In genomic region chr17:3668279-3669084, GRCh38 we compare ENCODE assay signal across 1 cellular context.
A peak's percentile ranks its signal among the peaks of the same experiment; 100 is the strongest.
TF ChIP-seq lines count a peak whose summit lies in the region.

EMC6 (plus strand) TSS chr17:3668812; CDS start chr17:3669147, 335 bp downstream.
TAX1BP3 (minus strand) TSS chr17:3668578; CDS start chr17:3668526, 52 bp downstream.

TF ChIP-seq in HEK293, 187 proteins besides CTCF, POLR2A, EP300 and RAD21 (continued from another document and continues in another):
- TF ChIP-seq, protein P1, sequence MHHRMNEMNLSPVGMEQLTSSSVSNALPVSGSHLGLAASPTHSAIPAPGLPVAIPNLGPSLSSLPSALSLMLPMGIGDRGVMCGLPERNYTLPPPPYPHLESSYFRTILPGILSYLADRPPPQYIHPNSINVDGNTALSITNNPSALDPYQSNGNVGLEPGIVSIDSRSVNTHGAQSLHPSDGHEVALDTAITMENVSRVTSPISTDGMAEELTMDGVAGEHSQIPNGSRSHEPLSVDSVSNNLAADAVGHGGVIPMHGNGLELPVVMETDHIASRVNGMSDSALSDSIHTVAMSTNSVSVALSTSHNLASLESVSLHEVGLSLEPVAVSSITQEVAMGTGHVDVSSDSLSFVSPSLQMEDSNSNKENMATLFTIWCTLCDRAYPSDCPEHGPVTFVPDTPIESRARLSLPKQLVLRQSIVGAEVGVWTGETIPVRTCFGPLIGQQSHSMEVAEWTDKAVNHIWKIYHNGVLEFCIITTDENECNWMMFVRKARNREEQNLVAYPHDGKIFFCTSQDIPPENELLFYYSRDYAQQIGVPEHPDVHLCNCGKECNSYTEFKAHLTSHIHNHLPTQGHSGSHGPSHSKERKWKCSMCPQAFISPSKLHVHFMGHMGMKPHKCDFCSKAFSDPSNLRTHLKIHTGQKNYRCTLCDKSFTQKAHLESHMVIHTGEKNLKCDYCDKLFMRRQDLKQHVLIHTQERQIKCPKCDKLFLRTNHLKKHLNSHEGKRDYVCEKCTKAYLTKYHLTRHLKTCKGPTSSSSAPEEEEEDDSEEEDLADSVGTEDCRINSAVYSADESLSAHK (tag by site-specific recombination; IDR thresholded peaks at IDR 0.05), result no peak
- TF ChIP-seq SP7 (tag by site-specific recombination; IDR thresholded peaks at IDR 0.05) (peak; percentile 27; the same call in 1 of the 2 replicates), ZNF132 (tag by site-specific recombination; IDR thresholded peaks at IDR 0.05; ENCODE audit: borderline replicate concordance) (no peak), ZNF48 (tag by site-specific recombination; IDR thresholded peaks at IDR 0.05) (no peak), ZNF239 (tag by site-specific recombination; IDR thresholded peaks at IDR 0.05) (no peak), PRDM1 (tag by site-specific recombination; IDR thresholded peaks at IDR 0.05) (no peak), ZNF423 (tag by site-specific recombination; IDR thresholded peaks at IDR 0.05) (no peak), SP3 (tag by site-specific recombination; IDR thresholded peaks at IDR 0.05) (peak; percentile 87), ZEB2 (tag by site-specific recombination; IDR thresholded peaks at IDR 0.05) (no peak), ZNF174 (tag by site-specific recombination; IDR thresholded peaks at IDR 0.05) (no peak), ZNF394 (tag by site-specific recombination; IDR thresholded peaks at IDR 0.05; ENCODE audit: borderline replicate concordance) (peak; percentile 51; the same call in 1 of the 2 replicates), ZNF341 (tag by site-specific recombination; IDR thresholded peaks at IDR 0.05; ENCODE audit: low read depth) (peak; percentile 6; the same call in 1 of the 2 replicates), ZBTB44 (tag by site-specific recombination; IDR thresholded peaks at IDR 0.05) (no peak), ZNF747 (tag by site-specific recombination; IDR thresholded peaks at IDR 0.05) (no peak), ATF2 (tag by site-specific recombination; IDR thresholded peaks at IDR 0.05; ENCODE audit: low read depth) (no peak), ZNF660 (tag by site-specific recombination; IDR thresholded peaks at IDR 0.05) (peak; percentile 37; the same call in 1 of the 2 replicates), ZNF202 (tag by site-specific recombination; IDR thresholded peaks at IDR 0.05; ENCODE audit: borderline replicate concordance) (no peak), SETDB1 (IDR thresholded peaks at IDR 0.05; ENCODE audit: insufficient read length, low read length) (no peak), ZNF140 (tag by site-specific recombination; IDR thresholded peaks at IDR 0.05) (no peak), ZBTB8A (tag by site-specific recombination; IDR thresholded peaks at IDR 0.05) (peak; percentile 70), ZNF76 (tag by site-specific recombination; IDR thresholded peaks at IDR 0.05; ENCODE audit: borderline replicate concordance, low read depth) (peak; percentile 86; the same call in 1 of the 2 replicates), ZNF292 (tag by site-specific recombination; IDR thresholded peaks at IDR 0.05; ENCODE audit: borderline replicate concordance, low read depth) (no peak), ZNF473 (tag by site-specific recombination; IDR thresholded peaks at IDR 0.05) (no peak), ZNF560 (tag by site-specific recombination; IDR thresholded peaks at IDR 0.05; ENCODE audit: borderline replicate concordance) (no peak), TCF7L2 (IDR thresholded peaks at IDR 0.05; ENCODE audit: borderline replicate concordance, low read depth, low read length) (no peak), ZBTB26 (tag by site-specific recombination; optimal IDR thresholded peaks at IDR 0.05) (peak; percentile 79), OSR2 (tag by site-specific recombination; IDR thresholded peaks at IDR 0.05) (no peak), ZNF221 (tag by site-specific recombination; IDR thresholded peaks at IDR 0.05; ENCODE audit: borderline replicate concordance) (no peak), EGR2 (tag by site-specific recombination; IDR thresholded peaks at IDR 0.05; ENCODE audit: low read depth) (no peak), ZNF223 (tag by site-specific recombination; IDR thresholded peaks at IDR 0.05) (no peak), ZFP69B (tag by site-specific recombination; IDR thresholded peaks at IDR 0.05) (0 out of 2 replicates have a peak, but pooled peaks have one; percentile 52), ZNF830 (tag by site-specific recombination; IDR thresholded peaks at IDR 0.05; ENCODE audit: low read depth) (no peak), YY1 (tag by site-specific recombination; IDR thresholded peaks at IDR 0.05) (peak; percentile 93), ZNF514 (tag by site-specific recombination; IDR thresholded peaks at IDR 0.05) (no peak), ZNF19 (tag by site-specific recombination; IDR thresholded peaks at IDR 0.05; ENCODE audit: low read depth) (no peak), GFI1B (tag by site-specific recombination; IDR thresholded peaks at IDR 0.05) (no peak), ZNF707 (tag by site-specific recombination; IDR thresholded peaks at IDR 0.05) (no peak), GLI4 (tag by site-specific recombination; IDR thresholded peaks at IDR 0.05) (no peak), ZBTB17 (tag by site-specific recombination; IDR thresholded peaks at IDR 0.05) (peak; percentile 84), ZNF37A (tag by site-specific recombination; IDR thresholded peaks at IDR 0.05) (no peak), ZNF354C (tag by site-specific recombination; IDR thresholded peaks at IDR 0.05; ENCODE audit: borderline replicate concordance, low read depth) (no peak), ZNF324 (tag by site-specific recombination; IDR thresholded peaks at IDR 0.05) (peak; percentile 52; the same call in 1 of the 2 replicates), BCL11A (tag by site-specific recombination; IDR thresholded peaks at IDR 0.05; ENCODE audit: low read depth) (peak; percentile 47; the same call in 1 of the 2 replicates), ZBTB48 (tag by site-specific recombination; IDR thresholded peaks at IDR 0.05) (peak; percentile 14), ZNF16 (tag by site-specific recombination; IDR thresholded peaks at IDR 0.05; ENCODE audit: low read depth) (no peak), RBAK (tag by site-specific recombination; IDR thresholded peaks at IDR 0.05) (no peak), KLF16 (tag by site-specific recombination; IDR thresholded peaks at IDR 0.05) (no peak; the same call in 1 of the 2 replicates), MEIS1 (CRISPR knock-in tag; IDR thresholded peaks at IDR 0.05; ENCODE audit: borderline replicate concordance) (no peak), ZNF335 (tag by site-specific recombination; conservative IDR thresholded peaks at IDR 0.05) (peak; percentile 85), ZNF677 (tag by site-specific recombination; IDR thresholded peaks at IDR 0.05) (no peak), ZNF585B (tag by site-specific recombination; IDR thresholded peaks at IDR 0.05) (no peak), ZNF501 (tag by site-specific recombination; IDR thresholded peaks at IDR 0.05) (peak; percentile 45), ZNF133 (tag by site-specific recombination; IDR thresholded peaks at IDR 0.05) (no peak), ZNF776 (tag by site-specific recombination; IDR thresholded peaks at IDR 0.05; ENCODE audit: borderline replicate concordance) (no peak), ZFHX2 (tag by site-specific recombination; conservative IDR thresholded peaks at IDR 0.05) (no peak; the same call in 1 of the 2 replicates), ZNF426 (tag by site-specific recombination; IDR thresholded peaks at IDR 0.05) (no peak), ZNF777 (tag by site-specific recombination; IDR thresholded peaks at IDR 0.05; ENCODE audit: borderline replicate concordance) (peak; percentile 56; the same call in 1 of the 2 replicates), ZNF114 (tag by site-specific recombination; IDR thresholded peaks at IDR 0.05) (no peak), KLF9 (tag by site-specific recombination; IDR thresholded peaks at IDR 0.05; ENCODE audit: low read depth) (peak; percentile 17)
- TF ChIP-seq, protein P2, sequence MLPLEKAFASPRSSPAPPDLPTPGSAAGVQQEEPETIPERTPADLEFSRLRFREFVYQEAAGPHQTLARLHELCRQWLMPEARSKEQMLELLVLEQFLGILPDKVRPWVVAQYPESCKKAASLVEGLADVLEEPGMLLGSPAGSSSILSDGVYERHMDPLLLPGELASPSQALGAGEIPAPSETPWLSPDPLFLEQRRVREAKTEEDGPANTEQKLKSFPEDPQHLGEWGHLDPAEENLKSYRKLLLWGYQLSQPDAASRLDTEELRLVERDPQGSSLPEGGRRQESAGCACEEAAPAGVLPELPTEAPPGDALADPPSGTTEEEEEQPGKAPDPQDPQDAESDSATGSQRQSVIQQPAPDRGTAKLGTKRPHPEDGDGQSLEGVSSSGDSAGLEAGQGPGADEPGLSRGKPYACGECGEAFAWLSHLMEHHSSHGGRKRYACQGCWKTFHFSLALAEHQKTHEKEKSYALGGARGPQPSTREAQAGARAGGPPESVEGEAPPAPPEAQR (tag by site-specific recombination; IDR thresholded peaks at IDR 0.05), result 0 out of 2 replicates have a peak, but pooled peaks have one; percentile 11
- TF ChIP-seq, protein P3, sequence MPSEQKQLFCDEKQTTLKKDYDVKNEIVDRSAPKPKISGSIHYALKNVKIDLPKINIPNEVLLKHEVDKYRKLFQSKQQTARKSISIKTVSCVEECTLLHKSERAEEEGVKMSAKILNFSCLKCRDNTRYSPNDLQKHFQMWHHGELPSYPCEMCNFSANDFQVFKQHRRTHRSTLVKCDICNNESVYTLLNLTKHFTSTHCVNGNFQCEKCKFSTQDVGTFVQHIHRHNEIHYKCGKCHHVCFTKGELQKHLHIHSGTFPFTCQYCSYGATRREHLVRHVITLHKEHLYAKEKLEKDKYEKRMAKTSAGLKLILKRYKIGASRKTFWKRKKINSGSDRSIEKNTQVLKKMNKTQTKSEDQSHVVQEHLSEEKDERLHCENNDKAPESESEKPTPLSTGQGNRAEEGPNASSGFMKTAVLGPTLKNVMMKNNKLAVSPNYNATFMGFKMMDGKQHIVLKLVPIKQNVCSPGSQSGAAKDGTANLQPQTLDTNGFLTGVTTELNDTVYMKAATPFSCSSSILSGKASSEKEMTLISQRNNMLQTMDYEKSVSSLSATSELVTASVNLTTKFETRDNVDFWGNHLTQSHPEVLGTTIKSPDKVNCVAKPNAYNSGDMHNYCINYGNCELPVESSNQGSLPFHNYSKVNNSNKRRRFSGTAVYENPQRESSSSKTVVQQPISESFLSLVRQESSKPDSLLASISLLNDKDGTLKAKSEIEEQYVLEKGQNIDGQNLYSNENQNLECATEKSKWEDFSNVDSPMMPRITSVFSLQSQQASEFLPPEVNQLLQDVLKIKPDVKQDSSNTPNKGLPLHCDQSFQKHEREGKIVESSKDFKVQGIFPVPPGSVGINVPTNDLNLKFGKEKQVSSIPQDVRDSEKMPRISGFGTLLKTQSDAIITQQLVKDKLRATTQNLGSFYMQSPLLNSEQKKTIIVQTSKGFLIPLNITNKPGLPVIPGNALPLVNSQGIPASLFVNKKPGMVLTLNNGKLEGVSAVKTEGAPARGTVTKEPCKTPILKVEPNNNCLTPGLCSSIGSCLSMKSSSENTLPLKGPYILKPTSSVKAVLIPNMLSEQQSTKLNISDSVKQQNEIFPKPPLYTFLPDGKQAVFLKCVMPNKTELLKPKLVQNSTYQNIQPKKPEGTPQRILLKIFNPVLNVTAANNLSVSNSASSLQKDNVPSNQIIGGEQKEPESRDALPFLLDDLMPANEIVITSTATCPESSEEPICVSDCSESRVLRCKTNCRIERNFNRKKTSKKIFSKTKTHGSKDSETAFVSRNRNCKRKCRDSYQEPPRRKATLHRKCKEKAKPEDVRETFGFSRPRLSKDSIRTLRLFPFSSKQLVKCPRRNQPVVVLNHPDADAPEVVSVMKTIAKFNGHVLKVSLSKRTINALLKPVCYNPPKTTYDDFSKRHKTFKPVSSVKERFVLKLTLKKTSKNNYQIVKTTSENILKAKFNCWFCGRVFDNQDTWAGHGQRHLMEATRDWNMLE (tag by site-specific recombination; conservative IDR thresholded peaks at IDR 0.05; ENCODE audit: low read depth), result no peak
- TF ChIP-seq, protein P4, sequence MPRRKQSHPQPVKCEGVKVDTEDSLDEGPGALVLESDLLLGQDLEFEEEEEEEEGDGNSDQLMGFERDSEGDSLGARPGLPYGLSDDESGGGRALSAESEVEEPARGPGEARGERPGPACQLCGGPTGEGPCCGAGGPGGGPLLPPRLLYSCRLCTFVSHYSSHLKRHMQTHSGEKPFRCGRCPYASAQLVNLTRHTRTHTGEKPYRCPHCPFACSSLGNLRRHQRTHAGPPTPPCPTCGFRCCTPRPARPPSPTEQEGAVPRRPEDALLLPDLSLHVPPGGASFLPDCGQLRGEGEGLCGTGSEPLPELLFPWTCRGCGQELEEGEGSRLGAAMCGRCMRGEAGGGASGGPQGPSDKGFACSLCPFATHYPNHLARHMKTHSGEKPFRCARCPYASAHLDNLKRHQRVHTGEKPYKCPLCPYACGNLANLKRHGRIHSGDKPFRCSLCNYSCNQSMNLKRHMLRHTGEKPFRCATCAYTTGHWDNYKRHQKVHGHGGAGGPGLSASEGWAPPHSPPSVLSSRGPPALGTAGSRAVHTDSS (tag by site-specific recombination; IDR thresholded peaks at IDR 0.05), result no peak
